Comparison of ENCODE assay signal across 1 cellular context in genomic region chr19:50325310-50326100, GRCh38.
TF ChIP-seq lines count a peak whose summit lies in the region.

No MANE protein-coding gene starts in this region.

TF ChIP-seq in HepG2, 621 proteins besides CTCF, POLR2A, EP300 and RAD21 (continued from another document and continues in another):
- TF ChIP-seq, protein P1, sequence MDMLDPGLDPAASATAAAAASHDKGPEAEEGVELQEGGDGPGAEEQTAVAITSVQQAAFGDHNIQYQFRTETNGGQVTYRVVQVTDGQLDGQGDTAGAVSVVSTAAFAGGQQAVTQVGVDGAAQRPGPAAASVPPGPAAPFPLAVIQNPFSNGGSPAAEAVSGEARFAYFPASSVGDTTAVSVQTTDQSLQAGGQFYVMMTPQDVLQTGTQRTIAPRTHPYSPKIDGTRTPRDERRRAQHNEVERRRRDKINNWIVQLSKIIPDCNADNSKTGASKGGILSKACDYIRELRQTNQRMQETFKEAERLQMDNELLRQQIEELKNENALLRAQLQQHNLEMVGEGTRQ (IDR thresholded peaks at IDR 0.05; ENCODE audit: low read depth, low read length) = no peak
- TF ChIP-seq, protein P1 (CRISPR knock-in tag; IDR thresholded peaks at IDR 0.05; ENCODE audit: borderline replicate concordance) = no peak
- TF ChIP-seq ZNF615 (CRISPR knock-in tag; IDR thresholded peaks at IDR 0.05; ENCODE audit: borderline replicate concordance) (no peak), NR2F2 (IDR thresholded peaks at IDR 0.05; ENCODE audit: borderline replicate concordance, low read depth) (no peak), MAFF (IDR thresholded peaks at IDR 0.05; ENCODE audit: low read depth, low read length) (no peak), ZNF549 (CRISPR knock-in tag; IDR thresholded peaks at IDR 0.05) (no peak), ZNF691 (CRISPR knock-in tag; IDR thresholded peaks at IDR 0.05; ENCODE audit: borderline replicate concordance, low read depth) (no peak; the same call in 1 of the 2 replicates), ZNF234 (CRISPR knock-in tag; conservative IDR thresholded peaks at IDR 0.05) (no peak), ZNF761 (CRISPR knock-in tag; conservative IDR thresholded peaks at IDR 0.05) (no peak), HMGA1 (CRISPR knock-in tag; conservative IDR thresholded peaks at IDR 0.05) (no peak), LCORL (IDR thresholded peaks at IDR 0.05) (no peak), LCORL (CRISPR knock-in tag; IDR thresholded peaks at IDR 0.05) (no peak), FOXO1 (CRISPR knock-in tag; IDR thresholded peaks at IDR 0.05) (peak; percentile 43; the same call in 1 of the 2 replicates), RBM22 (optimal IDR thresholded peaks at IDR 0.05; ENCODE audit: low read length) (no peak), KIAA2018 (CRISPR knock-in tag; IDR thresholded peaks at IDR 0.05; ENCODE audit: borderline replicate concordance) (no peak), MED13 (CRISPR knock-in tag; IDR thresholded peaks at IDR 0.05) (0 out of 2 replicates have a peak, but pooled peaks have one; percentile 54), TCF7 (IDR thresholded peaks at IDR 0.05; ENCODE audit: low read depth) (no peak), ZNF75D (CRISPR knock-in tag; IDR thresholded peaks at IDR 0.05; ENCODE audit: borderline replicate concordance) (no peak), ZNF879 (CRISPR knock-in tag; IDR thresholded peaks at IDR 0.05) (peak; percentile 68; the same call in 1 of the 2 replicates), YY1 (IDR thresholded peaks at IDR 0.05; ENCODE audit: insufficient read depth, insufficient replicate concordance, low read depth, low read length) (peak; percentile 50), BATF2 (CRISPR knock-in tag; IDR thresholded peaks at IDR 0.05) (no peak), ZNF792 (CRISPR knock-in tag; IDR thresholded peaks at IDR 0.05) (0 out of 2 replicates have a peak, but pooled peaks have one; percentile 52), FOSL1 (CRISPR knock-in tag; IDR thresholded peaks at IDR 0.05; ENCODE audit: borderline replicate concordance) (no peak), ZNF790 (CRISPR knock-in tag; IDR thresholded peaks at IDR 0.05; ENCODE audit: borderline replicate concordance) (peak; percentile 97; the same call in 1 of the 2 replicates), ZNF574 (CRISPR knock-in tag; IDR thresholded peaks at IDR 0.05) (peak; percentile 79), CREM (IDR thresholded peaks at IDR 0.05) (no peak), CREM (CRISPR knock-in tag; IDR thresholded peaks at IDR 0.05) (no peak), SATB2 (CRISPR knock-in tag; IDR thresholded peaks at IDR 0.05) (peak; percentile 90; the same call in 1 of the 2 replicates), ZNF367 (CRISPR knock-in tag; IDR thresholded peaks at IDR 0.05; ENCODE audit: borderline replicate concordance) (peak; percentile 86; the same call in 1 of the 2 replicates), ZNF101 (CRISPR knock-in tag; IDR thresholded peaks at IDR 0.05; ENCODE audit: borderline replicate concordance, low read depth) (no peak), FOXA3 (CRISPR knock-in tag; IDR thresholded peaks at IDR 0.05) (no peak), RELA (CRISPR knock-in tag; IDR thresholded peaks at IDR 0.05) (peak; percentile 60; the same call in 1 of the 2 replicates), ZNF776 (CRISPR knock-in tag; IDR thresholded peaks at IDR 0.05) (peak; percentile 89), ZNF589 (CRISPR knock-in tag; conservative IDR thresholded peaks at IDR 0.05) (0 out of 2 replicates have a peak, but pooled peaks have one; percentile 62), HNRNPH1 (optimal IDR thresholded peaks at IDR 0.05; ENCODE audit: low read depth, low read length) (no peak), SUZ12 (IDR thresholded peaks at IDR 0.05; ENCODE audit: low read depth, low read length) (no peak), ZNF513 (CRISPR knock-in tag; conservative IDR thresholded peaks at IDR 0.05) (no peak), MIER3 (CRISPR knock-in tag; IDR thresholded peaks at IDR 0.05; ENCODE audit: borderline replicate concordance) (no peak), IKZF1 (IDR thresholded peaks at IDR 0.05) (no peak)
- TF ChIP-seq, protein P2, sequence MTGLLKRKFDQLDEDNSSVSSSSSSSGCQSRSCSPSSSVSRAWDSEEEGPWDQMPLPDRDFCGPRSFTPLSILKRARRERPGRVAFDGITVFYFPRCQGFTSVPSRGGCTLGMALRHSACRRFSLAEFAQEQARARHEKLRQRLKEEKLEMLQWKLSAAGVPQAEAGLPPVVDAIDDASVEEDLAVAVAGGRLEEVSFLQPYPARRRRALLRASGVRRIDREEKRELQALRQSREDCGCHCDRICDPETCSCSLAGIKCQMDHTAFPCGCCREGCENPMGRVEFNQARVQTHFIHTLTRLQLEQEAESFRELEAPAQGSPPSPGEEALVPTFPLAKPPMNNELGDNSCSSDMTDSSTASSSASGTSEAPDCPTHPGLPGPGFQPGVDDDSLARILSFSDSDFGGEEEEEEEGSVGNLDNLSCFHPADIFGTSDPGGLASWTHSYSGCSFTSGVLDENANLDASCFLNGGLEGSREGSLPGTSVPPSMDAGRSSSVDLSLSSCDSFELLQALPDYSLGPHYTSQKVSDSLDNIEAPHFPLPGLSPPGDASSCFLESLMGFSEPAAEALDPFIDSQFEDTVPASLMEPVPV (CRISPR knock-in tag; IDR thresholded peaks at IDR 0.05) = no peak
- TF ChIP-seq, protein P3, sequence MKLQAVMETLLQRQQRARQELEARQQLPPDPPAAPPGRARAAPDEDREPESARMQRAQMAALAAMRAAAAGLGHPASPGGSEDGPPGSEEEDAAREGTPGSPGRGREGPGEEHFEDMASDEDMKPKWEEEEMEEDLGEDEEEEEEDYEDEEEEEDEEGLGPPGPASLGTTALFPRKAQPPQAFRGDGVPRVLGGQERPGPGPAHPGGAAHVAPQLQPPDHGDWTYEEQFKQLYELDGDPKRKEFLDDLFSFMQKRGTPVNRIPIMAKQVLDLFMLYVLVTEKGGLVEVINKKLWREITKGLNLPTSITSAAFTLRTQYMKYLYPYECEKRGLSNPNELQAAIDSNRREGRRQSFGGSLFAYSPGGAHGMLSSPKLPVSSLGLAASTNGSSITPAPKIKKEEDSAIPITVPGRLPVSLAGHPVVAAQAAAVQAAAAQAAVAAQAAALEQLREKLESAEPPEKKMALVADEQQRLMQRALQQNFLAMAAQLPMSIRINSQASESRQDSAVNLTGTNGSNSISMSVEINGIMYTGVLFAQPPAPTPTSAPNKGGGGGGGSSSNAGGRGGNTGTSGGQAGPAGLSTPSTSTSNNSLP (IDR thresholded peaks at IDR 0.05; ENCODE audit: low read depth, low read length) = no peak
